Comparison of ENCODE assay signal across 13 cellular contexts in genomic region chr6:117448732-117449131, GRCh38. TPM values are rescaled to one million over a fixed set of nuclear protein-coding genes. Genes with fewer than 3 reads are reported as not detected.
DNase-seq lines count a peak whose midpoint lies in the region; ATAC-seq and TF ChIP-seq lines count a peak whose summit lies in the region.
"Had no signal": no experiment of that assay in that cellular context is flagged by ENCODE, and none has a peak within 500 bp of the region (broad histone marks: within the 10 kb centered on the region; RNA-seq: fewer than 3 reads in every experiment).

No MANE protein-coding gene starts in this region.

- H3K4me1 Mint-ChIP-seq in HFFc6 (ENCODE audit: low read depth): peaks cover 72% of the 10 kb centered on the region
- no peaks in the 10 kb centered on the region for H3K4me1 Mint-ChIP-seq in CD4-positive, alpha-beta T cell (ENCODE audit: low read depth)
- H3K4me1 Mint-ChIP-seq: central memory CD8-positive, alpha-beta T cell had no signal

- peaks cover 8% of the 10 kb centered on the region for H3K4me1 ChIP-seq in vagina

- no peak for ATAC-seq in GM18520 (IDR thresholded peaks at IDR 0.05; ENCODE audit: unreplicated experiment)
- ATAC-seq in CD4-positive, alpha-beta T cell (ENCODE audit: poor library complexity): no peak

- peaks cover 10% of the 10 kb centered on the region for H3K36me3 Mint-ChIP-seq in HFFc6 (ENCODE audit: low read depth)
- no peaks in the 10 kb centered on the region for H3K36me3 Mint-ChIP-seq in CD4-positive, alpha-beta T cell (ENCODE audit: low read depth)

- intact Hi-C loops in vagina (cut with DNase I): no loop called here
- intact Hi-C loops in CD4-positive, alpha-beta T cell (cut with DNase I, micrococcal nuclease): loop anchor here (1.0 to 5.0 kb wide), 3 partner anchors 108 to 1024 kb away; partner anchors contain the start of gene NUS1 (in 1 of the 2)

- H3K27me3 Mint-ChIP-seq in HFFc6 (ENCODE audit: insufficient read depth): no peaks in the 10 kb centered on the region; the same call in 1 of the 2 replicates
- peaks cover 54% of the 10 kb centered on the region for H3K27me3 Mint-ChIP-seq in CD4-positive, alpha-beta T cell

- no peaks in the 10 kb centered on the region for H3K9me3 ChIP-seq in vagina
- no peaks in the 10 kb centered on the region for H3K9me3 ChIP-seq in CD4-positive, alpha-beta T cell (ENCODE audit: control insufficient read depth, low read length)

- no peaks in the 10 kb centered on the region for H3K9me3 Mint-ChIP-seq in HFFc6
- no peaks in the 10 kb centered on the region for H3K9me3 Mint-ChIP-seq in CD4-positive, alpha-beta T cell
- H3K9me3 Mint-ChIP-seq: central memory CD8-positive, alpha-beta T cell had no signal

- TF ChIP-seq POLR2A in vagina (IDR thresholded peaks at IDR 0.05): no peak

- CTCF ChIA-PET in CD4-positive, alpha-beta T cell (lab: Charles Lee): interaction anchor here (1.5 to 1.6 kb wide), 3 partner anchors 107 to 157 kb away, joined by 12 to 15 read pairs (median 13); no protein-coding TSS in a partner anchor

- no peak for TF ChIP-seq CTCF in HFFc6 (IDR thresholded peaks at IDR 0.05)
- TF ChIP-seq CTCF in vagina (IDR thresholded peaks at IDR 0.05): no peak
- TF ChIP-seq CTCF in CD4-positive, alpha-beta T cell (IDR thresholded peaks at IDR 0.05): no peak

- peak; percentile 93 for DNase-seq in HFFc6
- DNase-seq in amniotic epithelial cell (ENCODE audit: low read depth): peak; percentile 97
- peak; percentile 98 for DNase-seq in iris pigment epithelial cell (ENCODE audit: low read depth)
- DNase-seq in vagina (ENCODE audit: extremely low spot score in 2 of 2): no peak
- DNase-seq in cortex of kidney (lab: John Stamatoyannopoulos, UW): no peak
- no peak for DNase-seq in CD4-positive, alpha-beta T cell
- DNase-seq: activated T-cell treated with anti-CD3 and anti-CD28 coated beads for 4 hours; hippocampal formation; NCI-H1694; stimulated activated naive CD4-positive, alpha-beta T cell treated with Interleukin-2 at 50 U/mL for 16 hours had no signal

- POLR2A ChIA-PET in CD4-positive, alpha-beta T cell (lab: Charles Lee): interaction anchor here (0.6 to 0.7 kb wide), 2 partner anchors 22 to 181 kb away, joined by 3 read pairs; no protein-coding TSS in a partner anchor

- no peaks in the 10 kb centered on the region for H3K36me3 ChIP-seq in vagina

- peak overlapping the region; percentile 36 for H3K27ac Mint-ChIP-seq in HFFc6
- no peak overlapping the region for H3K27ac Mint-ChIP-seq in CD4-positive, alpha-beta T cell

- no peak overlapping the region for H3K4me3 ChIP-seq in vagina

- peak overlapping the region; percentile 57 for H3K27ac ChIP-seq in vagina
- H3K27ac ChIP-seq in CD4-positive, alpha-beta T cell (ENCODE audit: low read depth, low read length): no peak overlapping the region
- H3K27ac ChIP-seq: VCaP had no signal

- H3K4me3 Mint-ChIP-seq in HFFc6: peak overlapping the region; percentile 67
- H3K4me3 Mint-ChIP-seq in CD4-positive, alpha-beta T cell: no peak overlapping the region
- H3K4me3 Mint-ChIP-seq: central memory CD8-positive, alpha-beta T cell had no signal

- no peaks in the 10 kb centered on the region for H3K27me3 ChIP-seq in vagina
- peaks cover 30% of the 10 kb centered on the region for H3K27me3 ChIP-seq in CD4-positive, alpha-beta T cell (ENCODE audit: control insufficient read depth, insufficient read depth, low read length)

RNA-seq across cellular contexts. Expression of gene ROS1, which starts 23.0 kb away (rescaled TPM):
- under 1 TPM; 0.05 to 0.14 (median 0.07) TPM for total RNA-seq in HFFc6 (2021; fragmentation: NEBNext Ultra II Directional; extraction: Animal tissue kit (Norgen Biotek cat#: 25700))
- not detected for total RNA-seq in vagina
- not detected for total RNA-seq in CD4-positive, alpha-beta T cell

RNA-seq across cellular contexts. Expression of gene DCBLD1, which starts 33.7 kb away (rescaled TPM):
- total RNA-seq in HFFc6 (2021; fragmentation: NEBNext Ultra II Directional; extraction: Animal tissue kit (Norgen Biotek cat#: 25700)): 10 to 100 TPM; 29.3 to 41.6 (median 31.9) TPM
- total RNA-seq in vagina: 14.2 TPM
- 1 to 10 TPM; 1.3 to 1.4 TPM for total RNA-seq in CD4-positive, alpha-beta T cell

Comparison
In these comparisons a context has a peak if more than half of its experiments do, and no peak if none do; other contexts are left out.
1. DNase-seq: peak in HFFc6 (single experiment), amniotic epithelial cell (single experiment) and iris pigment epithelial cell (single experiment); none in vagina (0 of 2), cortex of kidney (single experiment) and CD4-positive, alpha-beta T cell (0 of 10).